Comparison of ENCODE assay signal across 25 cellular contexts in genomic region chr1:192633533-192634258, GRCh38. TPM values are rescaled to one million over a fixed set of nuclear protein-coding genes. Genes with fewer than 3 reads are reported as not detected.
DNase-seq lines count a peak whose midpoint lies in the region; ATAC-seq, FAIRE-seq and TF ChIP-seq lines count a peak whose summit lies in the region.
"Had no signal": no experiment of that assay in that cellular context is flagged by ENCODE, and none has a peak within 500 bp of the region (broad histone marks: within the 10 kb centered on the region; RNA-seq: fewer than 3 reads in every experiment).

No MANE protein-coding gene starts in this region.

- no peak overlapping the region for H3K23ac ChIP-seq in neuronal stem cell (ENCODE audit: low read depth, low read length, poor library complexity)

- no peak overlapping the region for H4K8ac ChIP-seq in neuronal stem cell (ENCODE audit: low read depth, low read length)

- no peak overlapping the region for H3K9ac ChIP-seq in neuronal stem cell (ENCODE audit: low read depth, low read length, poor library complexity)

- no peak overlapping the region for H3K27ac Mint-ChIP-seq in GM23338
- H3K27ac Mint-ChIP-seq: activated naive CD4-positive, alpha-beta T cell treated with anti-CD3 and anti-CD28 coated beads, Interleukin-2, amount 50 U/mL, for 24 hours; CD8-positive, alpha-beta memory T cell; stimulated activated naive B cell treated with anti-CD40 and anti-IgM and Interleukin-4, amounts not matched to agents 10 μg/mL and 1 μg/mL and 100 μg/mL, for 72 hours; T-helper 2 cell treated with Interferon-gamma antibody and Interleukin-4, amounts not matched to agents 5 μg/mL and 100 μg/mL, for 36 hours had no signal

- H3F3A ChIP-seq in GM23338 (replicated peaks; ENCODE audit: low read depth), result no peaks in the 10 kb centered on the region

- no peak overlapping the region for H2BK5ac ChIP-seq in neuronal stem cell (ENCODE audit: low read length)

- H3K27me3 ChIP-seq in GM23338 (ENCODE audit: insufficient read depth) (no peaks in the 10 kb centered on the region), neuronal stem cell (ENCODE audit: control insufficient read depth in 3 of 3, insufficient read depth in 3 of 3, low read depth in 1 of 3, low read length in 3 of 3) (no peaks in the 10 kb centered on the region)
- H3K27me3 ChIP-seq: foreskin keratinocyte, right atrium auricular region, thyroid gland had no signal

- no peaks in the 10 kb centered on the region for H3K36me3 ChIP-seq in GM23338 (ENCODE audit: insufficient read depth)
- H3K36me3 ChIP-seq in neuronal stem cell (replicated peaks in 1 of 2; ENCODE audit: control insufficient read depth in 2 of 2, insufficient read depth in 2 of 2, low read length in 2 of 2), result no peaks in the 10 kb centered on the region
- H3K36me3 ChIP-seq: right atrium auricular region, thyroid gland had no signal

- H3K4me2 ChIP-seq in GM23338 (no peak overlapping the region), neuronal stem cell (ENCODE audit: insufficient read depth, low read length, poor library complexity, severe bottlenecking) (no peak overlapping the region)

- no peaks in the 10 kb centered on the region for H3K9me3 Mint-ChIP-seq in GM23338
- H3K9me3 Mint-ChIP-seq: activated naive CD4-positive, alpha-beta T cell treated with anti-CD3 and anti-CD28 coated beads, Interleukin-2, amount 50 U/mL, for 24 hours; CD8-positive, alpha-beta memory T cell; neural crest cell; stimulated activated naive B cell treated with anti-CD40 and anti-IgM and Interleukin-4, amounts not matched to agents 10 μg/mL and 1 μg/mL and 100 μg/mL, for 72 hours; T-helper 2 cell treated with Interferon-gamma antibody and Interleukin-4, amounts not matched to agents 5 μg/mL and 100 μg/mL, for 36 hours had no signal

- ATAC-seq in GM23338 (peak; percentile 24; the same call in 2 of the 3 replicates), HG02981 (IDR thresholded peaks at IDR 0.05; ENCODE audit: unreplicated experiment) (no peak), HG03159 (IDR thresholded peaks at IDR 0.05; ENCODE audit: unreplicated experiment) (no peak)
- ATAC-seq: foreskin keratinocyte; Panc1; stimulated activated naive B cell treated with anti-CD40 and anti-IgM and Interleukin-4, amounts not matched to agents 10 μg/mL and 1 μg/mL and 100 μg/mL, for 72 hours had no signal

- peaks cover 12% of the 10 kb centered on the region for H3K4me1 Mint-ChIP-seq in GM23338
- H3K4me1 Mint-ChIP-seq: activated naive CD4-positive, alpha-beta T cell treated with anti-CD3 and anti-CD28 coated beads, Interleukin-2, amount 50 U/mL, for 24 hours; CD8-positive, alpha-beta memory T cell had no signal

- no peaks in the 10 kb centered on the region for H3K79me1 ChIP-seq in neuronal stem cell (ENCODE audit: low read depth, low read length)

- no peak overlapping the region for H2AK5ac ChIP-seq in neuronal stem cell (ENCODE audit: low read depth, low read length)

- no peak overlapping the region for H3K14ac ChIP-seq in neuronal stem cell (ENCODE audit: low read length)

- no peak overlapping the region for H3K27ac ChIP-seq in GM23338 (ENCODE audit: low read depth)
- H3K27ac ChIP-seq in neuronal stem cell (replicated peaks; ENCODE audit: low read length), result no peak overlapping the region
- H3K27ac ChIP-seq: foreskin keratinocyte, right atrium auricular region, thyroid gland had no signal

- no peak overlapping the region for H2BK12ac ChIP-seq in neuronal stem cell (ENCODE audit: low read length)

- no peaks in the 10 kb centered on the region for H3K27me3 Mint-ChIP-seq in GM23338 (ENCODE audit: insufficient read depth, low read depth, poor library complexity)

- no peak overlapping the region for H3K4me3 ChIP-seq in GM23338
- no peak overlapping the region for H3K4me3 ChIP-seq in fibroblast of mammary gland (ENCODE audit: control insufficient read depth, low read depth, low read length)
- no peak overlapping the region for H3K4me3 ChIP-seq in neuronal stem cell (ENCODE audit: low read length in 2 of 2)
- H3K4me3 ChIP-seq: right atrium auricular region, thyroid gland had no signal

- no peaks in the 10 kb centered on the region for H3K9me3 ChIP-seq in neuronal stem cell (replicated peaks in 1 of 2; ENCODE audit: control insufficient read depth in 2 of 2, insufficient read depth in 1 of 2, low read depth in 1 of 2, low read length in 2 of 2)
- H3K9me3 ChIP-seq: right atrium auricular region, thyroid gland had no signal

- H2AFZ ChIP-seq in GM23338, result no peak overlapping the region
- peak overlapping the region; percentile 67 for H2AFZ ChIP-seq in neuronal stem cell (ENCODE audit: low read length)

- no peak overlapping the region for H2BK15ac ChIP-seq in neuronal stem cell (ENCODE audit: low read length)

- TF ChIP-seq POLR2A in Raji (IDR thresholded peaks at IDR 0.05; ENCODE audit: insufficient read depth, low read depth, low read length), result 0 out of 2 replicates have a peak, but pooled peaks have one; percentile 25
- no peak for TF ChIP-seq POLR2A in GM12891 (IDR thresholded peaks at IDR 0.05; ENCODE audit: low read depth, low read length)

- H3K18ac ChIP-seq in neuronal stem cell (ENCODE audit: low read length), result no peak overlapping the region

- no peak overlapping the region for H4K91ac ChIP-seq in neuronal stem cell (ENCODE audit: low read depth, low read length, poor library complexity)

- H4K20me1 ChIP-seq in GM23338 (replicated peaks; ENCODE audit: insufficient read depth), result no peaks in the 10 kb centered on the region

- no peak overlapping the region for H3K4me3 Mint-ChIP-seq in GM23338
- H3K4me3 Mint-ChIP-seq: activated naive CD4-positive, alpha-beta T cell treated with anti-CD3 and anti-CD28 coated beads, Interleukin-2, amount 50 U/mL, for 24 hours; CD8-positive, alpha-beta memory T cell; neural crest cell; stimulated activated naive B cell treated with anti-CD40 and anti-IgM and Interleukin-4, amounts not matched to agents 10 μg/mL and 1 μg/mL and 100 μg/mL, for 72 hours; T-helper 2 cell treated with Interferon-gamma antibody and Interleukin-4, amounts not matched to agents 5 μg/mL and 100 μg/mL, for 36 hours had no signal

- no peaks in the 10 kb centered on the region for H3K36me3 Mint-ChIP-seq in GM23338 (ENCODE audit: low read depth)
- H3K36me3 Mint-ChIP-seq: activated naive CD4-positive, alpha-beta T cell treated with anti-CD3 and anti-CD28 coated beads, Interleukin-2, amount 50 U/mL, for 24 hours; CD8-positive, alpha-beta memory T cell; stimulated activated naive B cell treated with anti-CD40 and anti-IgM and Interleukin-4, amounts not matched to agents 10 μg/mL and 1 μg/mL and 100 μg/mL, for 72 hours had no signal

- H3K4me1 ChIP-seq in GM23338 (ENCODE audit: insufficient read depth), result no peaks in the 10 kb centered on the region
- peaks cover 4 to 12% of the 10 kb centered on the region in 2 donors for H3K4me1 ChIP-seq in neuronal stem cell (ENCODE audit: control insufficient read depth in 2 of 2, insufficient read depth in 1 of 2, low read depth in 1 of 2, low read length in 2 of 2)
- H3K4me1 ChIP-seq: foreskin keratinocyte, thyroid gland had no signal

- WGBS in neuronal stem cell (ENCODE audit: extremely low coverage in 2 of 2, insufficient read length in 2 of 2, insufficient replicate concordance in 1 of 2), 2 donors, result no CpG with 5 or more reads among the region's 7 CpGs

- no peak overlapping the region for H3K4ac ChIP-seq in neuronal stem cell (ENCODE audit: low read length)

- H3K9me2 ChIP-seq in GM23338 (ENCODE audit: insufficient read depth), result no peaks in the 10 kb centered on the region

- no peak for FAIRE-seq in GM12891 (lab: Jason Lieb, UNC)
- FAIRE-seq: colon had no signal

- H2BK120ac ChIP-seq in neuronal stem cell (ENCODE audit: low read depth, low read length), result no peak overlapping the region

- TF ChIP-seq CTCF in GM23338 (conservative IDR thresholded peaks at IDR 0.05; ENCODE audit: low read depth in 2 of 2) (no peak), fibroblast of mammary gland (conservative IDR thresholded peaks at IDR 0.05; ENCODE audit: control insufficient read depth, insufficient read depth, low read depth, low read length) (no peak)

- DNase-seq in GM23338 (ENCODE audit: low spot score) (no peak), fibroblast of mammary gland (ENCODE audit: low read depth) (peak; percentile 19), neuronal stem cell (ENCODE audit: low spot score) (no peak), GM12891 (ENCODE audit: insufficient read length, low spot score) (no peak)
- no peak for DNase-seq in stimulated activated naive CD4-positive, alpha-beta T cell (lab: John Stamatoyannopoulos, UW)
- DNase-seq: activated CD8-positive, alpha-beta memory T cell treated with anti-CD3 and anti-CD28 coated beads for 24 hours; CD8-positive, alpha-beta memory T cell; midbrain; NCI-H1417; stimulated activated naive B cell treated with anti-CD40 and anti-IgM and Interleukin-4, amounts not matched to agents 10 μg/mL and 1 μg/mL and 100 μg/mL, for 72 hours; thyroid gland had no signal

- H3K79me2 ChIP-seq in GM23338 (replicated peaks; ENCODE audit: insufficient read depth), result no peaks in the 10 kb centered on the region

TF ChIP-seq in GM23338, 12 proteins besides CTCF, POLR2A, EP300 and RAD21 (continues in another document):
- no peak for TF ChIP-seq ZNF114 (CRISPR knock-in tag; IDR thresholded peaks at IDR 0.05)

TF ChIP-seq in GM12891, 5 proteins besides CTCF, POLR2A, EP300 and RAD21:
- TF ChIP-seq SPI1 (IDR thresholded peaks at IDR 0.05; ENCODE audit: low read depth, low read length), result no peak
- TF ChIP-seq POLR2AphosphoS5 (IDR thresholded peaks at IDR 0.05; ENCODE audit: low read depth, low read length), result no peak
- no peak for TF ChIP-seq TAF1 (IDR thresholded peaks at IDR 0.05; ENCODE audit: low read depth, low read length)
- TF ChIP-seq PAX5 (IDR thresholded peaks at IDR 0.05; ENCODE audit: insufficient read depth, low read length, severe bottlenecking), result no peak

RNA-seq across cellular contexts. Expression of gene RGS13, which starts 2.3 kb away (rescaled TPM):
- total RNA-seq in GM23338 (2014; rRNA removed; shearing (Covaris generic)), result not detected in 2 replicates
- not detected in 2 replicates for polyA plus RNA-seq in GM23338 (2016; fragmentation: Nextera tagmentation; extraction: Ambion mirVana)
- not detected for polyA plus RNA-seq in neuronal stem cell (2013, experiment 1 of 2)
- polyA plus RNA-seq in neuronal stem cell (2013, experiment 2 of 2), result not detected
- 0.58 TPM for polyA plus RNA-seq in GM12891 (2012; ENCODE audit: low read depth, missing spikeins)
- total RNA-seq: Daoy, foreskin keratinocyte, HT1080, LHCN-M2, neural crest cell, right atrium auricular region, SK-MEL-5, thyroid gland had no signal
- polyA plus RNA-seq: CD8-positive, alpha-beta memory T cell; foreskin keratinocyte had no signal

RNA-seq across cellular contexts. Expression of gene RGS1, which starts 58.1 kb away (rescaled TPM):
- not detected in 2 replicates for total RNA-seq in GM23338 (2014; rRNA removed; shearing (Covaris generic))
- polyA plus RNA-seq in GM23338 (2016; fragmentation: Nextera tagmentation; extraction: Ambion mirVana), result not detected in 2 replicates
- not detected for polyA plus RNA-seq in neuronal stem cell (2013, experiment 1 of 2)
- not detected for polyA plus RNA-seq in neuronal stem cell (2013, experiment 2 of 2)
- 246 TPM for polyA plus RNA-seq in GM12891 (2012; ENCODE audit: low read depth, missing spikeins)
- total RNA-seq: Daoy, foreskin keratinocyte, HT1080, neural crest cell had no signal
- polyA plus RNA-seq: foreskin keratinocyte had no signal
